5 cellular contexts compared by ENCODE assay signal in genomic region chr20:8203366-8203765, GRCh38.
"Had no signal": no experiment of that assay in that cellular context is flagged by ENCODE, and none has a peak within 500 bp of the region (broad histone marks: within the 10 kb centered on the region; RNA-seq: fewer than 3 reads in every experiment).

No MANE protein-coding gene starts in this region.

- H3K4me1 Mint-ChIP-seq: IgD-negative memory B cell had no signal

- H3K4me3 ChIP-seq: K562 had no signal

- H3K4me3 Mint-ChIP-seq: IgD-negative memory B cell had no signal

- H3K9me3 Mint-ChIP-seq: IgD-negative memory B cell had no signal

- DNase-seq: IMR-90, KBM-7, KG1 had no signal

- H3K36me3 Mint-ChIP-seq: IgD-negative memory B cell had no signal
